ENCODE assay signal across 13 cellular contexts in the genomic region with DNA sequence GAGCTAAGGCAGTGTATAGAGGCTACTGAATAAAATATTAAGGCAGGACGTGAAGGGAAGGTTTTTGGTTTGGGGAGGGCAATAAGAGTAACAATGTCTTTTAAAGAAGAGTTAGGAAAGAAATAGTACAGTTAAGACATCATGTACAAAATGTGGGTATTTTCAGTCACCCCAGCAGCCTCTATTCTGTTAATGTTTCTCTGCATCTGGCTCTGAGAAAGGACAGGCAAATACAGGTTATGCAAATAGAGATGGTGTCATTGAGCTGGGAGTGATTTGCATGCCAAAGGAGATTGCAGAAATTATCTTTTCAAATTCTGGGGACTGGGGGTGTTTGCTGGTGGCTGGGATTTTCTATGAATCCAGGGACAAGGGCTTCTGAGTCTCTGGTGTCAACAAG. TPM values are rescaled to one million over a fixed set of nuclear protein-coding genes. Genes with fewer than 3 reads are reported as not detected.
DNase-seq lines count a peak whose midpoint lies in the region; ATAC-seq and TF ChIP-seq lines count a peak whose summit lies in the region.
"Had no signal": no experiment of that assay in that cellular context is flagged by ENCODE, and none has a peak within 500 bp of the region (broad histone marks: within the 10 kb centered on the region; RNA-seq: fewer than 3 reads in every experiment).

No MANE protein-coding gene starts in this region.

- H3K18ac ChIP-seq in H9 (ENCODE audit: insufficient read length, low read depth, low read length) = no peak overlapping the region

- no peak overlapping the region for H2BK15ac ChIP-seq in H9 (ENCODE audit: low read depth, low read length)

- peaks cover 21% of the 10 kb centered on the region in 2 experiments for H3K4me1 Mint-ChIP-seq in H9
- H3K4me1 Mint-ChIP-seq in activated CD8-positive, alpha-beta T cell treated with anti-CD3 and anti-CD28 coated beads, Interleukin-2, amount 10 ng/mL, durations not matched to agents 7 days and 5 days (ENCODE audit: low read depth) = peaks cover 11% of the 10 kb centered on the region

- no peak for TF ChIP-seq CTCF in H9 (conservative IDR thresholded peaks at IDR 0.05)

- no peak overlapping the region for H4K5ac ChIP-seq in H9 (ENCODE audit: insufficient read length, low read depth, low read length)

- H3K9me3 ChIP-seq in H9 (ENCODE audit: control insufficient read depth, low read depth, low read length) = no peaks in the 10 kb centered on the region
- H3K9me3 ChIP-seq: BLaER1 treated with 17β-estradiol and CSF1 and Interleukin-3, amounts not matched to agents 10 nM and 100 nM; neutrophil had no signal

- H2BK5ac ChIP-seq in H9 (ENCODE audit: insufficient read length, low read length) = no peak overlapping the region

- DNase-seq in H9 (no peak), germinal center (ENCODE audit: low spot score) (peak; percentile 24), EL (no peak), NCI-H524 treated with DMSO at 0.1 percent for 48 hours (lab: John Stamatoyannopoulos, UW) (no peak), DMS153 treated with DMSO at 0.1 percent for 48 hours (lab: John Stamatoyannopoulos, UW; ENCODE audit: unreplicated experiment) (no peak)
- DNase-seq in activated CD8-positive, alpha-beta T cell treated with anti-CD3 and anti-CD28 coated beads, Interleukin-2, amount 10 ng/mL, durations not matched to agents 7 days and 5 days = no peak
- DNase-seq: foreskin fibroblast, NCI-H2081 treated with DMSO at 0.1 percent for 48 hours had no signal

- no peak overlapping the region for H4K8ac ChIP-seq in H9 (replicated peaks; ENCODE audit: insufficient read length, low read depth, low read length)

- H3K79me2 ChIP-seq in H9 (ENCODE audit: insufficient read depth, low read length) = no peaks in the 10 kb centered on the region

- no peaks in the 10 kb centered on the region for H4K20me1 ChIP-seq in H9 (ENCODE audit: control insufficient read depth, insufficient read depth, insufficient read length)
- H4K20me1 ChIP-seq: BLaER1 treated with 17β-estradiol and CSF1 and Interleukin-3, amounts not matched to agents 10 nM and 100 nM had no signal

- no peaks in the 10 kb centered on the region for H3K27me3 ChIP-seq in H9 (ENCODE audit: insufficient read depth, low read length)
- H3K27me3 ChIP-seq: BLaER1 treated with 17β-estradiol and CSF1 and Interleukin-3, amounts not matched to agents 10 nM and 100 nM; neutrophil had no signal

- no peak overlapping the region for H3K9ac ChIP-seq in H9 (ENCODE audit: extremely low read depth, insufficient read length, low read length)
- H3K9ac ChIP-seq: BLaER1 treated with 17β-estradiol and CSF1 and Interleukin-3, amounts not matched to agents 10 nM and 100 nM had no signal

- H3K4ac ChIP-seq in H9 (ENCODE audit: low read depth, low read length) = no peak overlapping the region

- H2AK5ac ChIP-seq in H9 (ENCODE audit: insufficient read length, low read length) = no peak overlapping the region

- POLR2A ChIA-PET in activated CD8-positive, alpha-beta T cell treated with anti-CD3 and anti-CD28 coated beads, Interleukin-2, amount 10 ng/mL, durations not matched to agents 7 days and 5 days (lab: Charles Lee) = no interaction called here

- CTCF ChIA-PET in activated CD8-positive, alpha-beta T cell treated with anti-CD3 and anti-CD28 coated beads, Interleukin-2, amount 10 ng/mL, durations not matched to agents 7 days and 5 days (lab: Charles Lee) = interaction anchor here (0.9 kb wide), 1 partner anchor 28 kb away, joined by 4 read pairs; the partner anchor contains the start of gene EPHA1

- H3K56ac ChIP-seq in H9 (ENCODE audit: insufficient read length, low read depth, low read length) = no peak overlapping the region

- H2AFZ ChIP-seq in H9 (ENCODE audit: low read length) = no peak overlapping the region

- H3K36me3 Mint-ChIP-seq in H9 (ENCODE audit: insufficient read depth in 1 of 3, low read depth in 3 of 3) = no peaks in the 10 kb centered on the region; a peak in 1 of 7 replicates
- H3K36me3 Mint-ChIP-seq in activated CD8-positive, alpha-beta T cell treated with anti-CD3 and anti-CD28 coated beads, Interleukin-2, amount 10 ng/mL, durations not matched to agents 7 days and 5 days (ENCODE audit: low read depth) = no peaks in the 10 kb centered on the region

- no CpG with 5 or more reads among the region's 1 CpG for WGBS in H9 (ENCODE audit: extremely low coverage, insufficient read length, low lambda C conversion rate)

- H3K27me3 Mint-ChIP-seq in H9 (ENCODE audit: low read depth) = no peaks in the 10 kb centered on the region; the same call in none of the 2 replicates
- peaks cover 6% of the 10 kb centered on the region for H3K27me3 Mint-ChIP-seq in activated CD8-positive, alpha-beta T cell treated with anti-CD3 and anti-CD28 coated beads, Interleukin-2, amount 10 ng/mL, durations not matched to agents 7 days and 5 days (ENCODE audit: low read depth)

- H3K4me1 ChIP-seq in H9 (ENCODE audit: insufficient read depth, low read length) = peaks cover 7% of the 10 kb centered on the region; the same call in 1 of the 2 replicates

- peak overlapping the region in 1 of 3 experiments; percentile 2; a peak in 2 of 7 replicates for H3K27ac Mint-ChIP-seq in H9
- H3K27ac Mint-ChIP-seq in activated CD8-positive, alpha-beta T cell treated with anti-CD3 and anti-CD28 coated beads, Interleukin-2, amount 10 ng/mL, durations not matched to agents 7 days and 5 days = no peak overlapping the region

- H2BK12ac ChIP-seq in H9 (ENCODE audit: insufficient read length, low read depth, low read length) = no peak overlapping the region

- H3K23me2 ChIP-seq in H9 (ENCODE audit: insufficient read length, low read depth, low read length, poor library complexity, severe bottlenecking) = no peaks in the 10 kb centered on the region

- no peak overlapping the region for H3K23ac ChIP-seq in H9 (ENCODE audit: insufficient read length, low read depth, low read length)

- peak; percentile 87 for ATAC-seq in GM19043 (IDR thresholded peaks at IDR 0.05; ENCODE audit: low read depth, unreplicated experiment)
- ATAC-seq in HG03159 (IDR thresholded peaks at IDR 0.05; ENCODE audit: unreplicated experiment) = peak; percentile 94
- ATAC-seq in activated CD8-positive, alpha-beta T cell treated with anti-CD3 and anti-CD28 coated beads, Interleukin-2, amount 10 ng/mL, durations not matched to agents 7 days and 5 days = no peak

- no peak overlapping the region for H4K91ac ChIP-seq in H9 (ENCODE audit: insufficient read length, low read depth, low read length)

- H3K4me2 ChIP-seq in H9 (ENCODE audit: insufficient read depth, insufficient read length, low read length) = peak overlapping the region; percentile 11

- no peaks in the 10 kb centered on the region for H3K79me1 ChIP-seq in H9 (ENCODE audit: insufficient read depth, low read depth, low read length, poor library complexity, severe bottlenecking)

- no peaks in the 10 kb centered on the region for H3K9me3 Mint-ChIP-seq in H9
- H3K9me3 Mint-ChIP-seq in activated CD8-positive, alpha-beta T cell treated with anti-CD3 and anti-CD28 coated beads, Interleukin-2, amount 10 ng/mL, durations not matched to agents 7 days and 5 days (ENCODE audit: insufficient read depth) = no peaks in the 10 kb centered on the region

- H3T11ph ChIP-seq in H9 (ENCODE audit: low read length) = no peak overlapping the region

- no peak overlapping the region for H2BK120ac ChIP-seq in H9 (ENCODE audit: low read depth, low read length, poor library complexity, severe bottlenecking)

- no peak overlapping the region for H2BK20ac ChIP-seq in H9 (ENCODE audit: low read depth, low read length, poor library complexity, severe bottlenecking)

- no peak overlapping the region for H3K14ac ChIP-seq in H9 (ENCODE audit: insufficient read depth, low read length)

- H3K27ac ChIP-seq in H9 (ENCODE audit: insufficient read length, low read depth, low read length) = no peak overlapping the region
- H3K27ac ChIP-seq: BLaER1 treated with 17β-estradiol and CSF1 and Interleukin-3, amounts not matched to agents 10 nM and 100 nM; neutrophil had no signal

- H3K4me3 Mint-ChIP-seq in H9 = peak overlapping the region in 1 of 2 experiments; percentile 13; a peak in 1 of 5 replicates
- no peak overlapping the region for H3K4me3 Mint-ChIP-seq in activated CD8-positive, alpha-beta T cell treated with anti-CD3 and anti-CD28 coated beads, Interleukin-2, amount 10 ng/mL, durations not matched to agents 7 days and 5 days

RNA-seq across cellular contexts. Expression of gene TAS2R60, which starts 6.7 kb away (rescaled TPM):
- not detected in 2 replicates for total RNA-seq in H9 (2021)
- total RNA-seq in activated CD8-positive, alpha-beta T cell treated with anti-CD3 and anti-CD28 coated beads, Interleukin-2, amount 10 ng/mL, durations not matched to agents 7 days and 5 days = under 1 TPM; 0.26 to 0.29 TPM
- total RNA-seq: astrocyte had no signal

RNA-seq across cellular contexts. Expression of gene EPHA1, which starts 27.9 kb away (rescaled TPM):
- 109 and 119 TPM in 2 replicates for total RNA-seq in H9 (2021)
- total RNA-seq in activated CD8-positive, alpha-beta T cell treated with anti-CD3 and anti-CD28 coated beads, Interleukin-2, amount 10 ng/mL, durations not matched to agents 7 days and 5 days = 10 to 100 TPM; 12.4 to 15.7 TPM

RNA-seq across cellular contexts. Expression of gene TAS2R41, which starts 41.1 kb away (rescaled TPM):
- total RNA-seq in H9 (2021) = not detected in 2 replicates
- total RNA-seq in activated CD8-positive, alpha-beta T cell treated with anti-CD3 and anti-CD28 coated beads, Interleukin-2, amount 10 ng/mL, durations not matched to agents 7 days and 5 days = not detected
- total RNA-seq: astrocyte had no signal

RNA-seq across cellular contexts. Expression of gene ZYX, which starts 55.4 kb away (rescaled TPM):
- total RNA-seq in H9 (2021) = 236 and 237 TPM in 2 replicates
- 100 to 1,000 TPM; 179 to 192 TPM for total RNA-seq in activated CD8-positive, alpha-beta T cell treated with anti-CD3 and anti-CD28 coated beads, Interleukin-2, amount 10 ng/mL, durations not matched to agents 7 days and 5 days
